Comparison of ENCODE assay signal across 8 cellular contexts in genomic region chr3:88149516-88150362, GRCh38. TPM values are rescaled to one million over a fixed set of nuclear protein-coding genes. Genes with fewer than 3 reads are reported as not detected.
DNase-seq lines count a peak whose midpoint lies in the region; TF ChIP-seq lines count a peak whose summit lies in the region.

Gene C3orf38 (plus strand): TSS chr3:88149959. CDS start chr3:88150053, 94 bp downstream.

- H3K27me3 Mint-ChIP-seq in activated naive CD4-positive, alpha-beta T cell treated with anti-CD3 and anti-CD28 coated beads, Interleukin-2, amount 10 ng/mL, durations not matched to agents 7 days and 5 days = no peaks in the 10 kb centered on the region

- H3K4me3 Mint-ChIP-seq in activated naive CD4-positive, alpha-beta T cell treated with anti-CD3 and anti-CD28 coated beads, Interleukin-2, amount 10 ng/mL, durations not matched to agents 7 days and 5 days = peak within 1 kb of the TSS; percentile 96

- CTCF ChIA-PET in activated naive CD4-positive, alpha-beta T cell treated with anti-CD3 and anti-CD28 coated beads, Interleukin-2, amount 10 ng/mL, durations not matched to agents 7 days and 5 days (lab: Charles Lee) = no interaction called here

- H3K27ac ChIP-seq in substantia nigra (ENCODE audit: low read depth, low read length, poor library complexity, severe bottlenecking) = peak within 1 kb of the TSS; percentile 89

- no peaks in the 10 kb centered on the region for H3K9me3 Mint-ChIP-seq in activated naive CD4-positive, alpha-beta T cell treated with anti-CD3 and anti-CD28 coated beads, Interleukin-2, amount 10 ng/mL, durations not matched to agents 7 days and 5 days

- peak within 1 kb of the TSS; percentile 87 for H3K4me3 ChIP-seq in HFF-Myc (replicated peaks; ENCODE audit: low read depth, low read length)

- H3K36me3 Mint-ChIP-seq in activated naive CD4-positive, alpha-beta T cell treated with anti-CD3 and anti-CD28 coated beads, Interleukin-2, amount 10 ng/mL, durations not matched to agents 7 days and 5 days = peaks cover 20% of the 10 kb centered on the region

- TF ChIP-seq CTCF in HFF-Myc (IDR thresholded peaks at IDR 0.05; ENCODE audit: low read depth, low read length, missing control alignments) = no peak

- H3K4me1 Mint-ChIP-seq in activated naive CD4-positive, alpha-beta T cell treated with anti-CD3 and anti-CD28 coated beads, Interleukin-2, amount 10 ng/mL, durations not matched to agents 7 days and 5 days = peaks cover 47% of the 10 kb centered on the region

- DNase-seq in GM04504 (ENCODE audit: low read depth) = peak; percentile 82
- DNase-seq in HFF-Myc (ENCODE audit: extremely low read depth, low read depth) = peak; percentile 79
- peak; percentile 90 for DNase-seq in MV-4-11 (lab: John Stamatoyannopoulos, UW)
- peak; percentile 96 for DNase-seq in SK-N-DZ (ENCODE audit: low spot score)
- DNase-seq in activated naive CD4-positive, alpha-beta T cell treated with anti-CD3 and anti-CD28 coated beads, Interleukin-2, amount 10 ng/mL, durations not matched to agents 7 days and 5 days = peak; percentile 84
- peak; percentile 91 for DNase-seq in germinal center (ENCODE audit: low spot score)
- peak; percentile 56 for DNase-seq in non-pigmented ciliary epithelial cell (ENCODE audit: low read depth)
- peak; percentile 53 to 95 (median 87) for DNase-seq in substantia nigra (lab: John Stamatoyannopoulos, UW)

- peak within 1 kb of the TSS; percentile 99 for H3K27ac Mint-ChIP-seq in activated naive CD4-positive, alpha-beta T cell treated with anti-CD3 and anti-CD28 coated beads, Interleukin-2, amount 10 ng/mL, durations not matched to agents 7 days and 5 days

RNA-seq across cellular contexts. Expression of gene C3orf38, which starts in this region (rescaled TPM):
- polyA plus RNA-seq in SK-N-DZ (2014; cell fraction: cytosol; rRNA removed) = 21.5 and 23.1 TPM in 2 replicates
- 16.1 and 16.2 TPM in 2 replicates for polyA plus RNA-seq in SK-N-DZ (2014; cell fraction: nucleus; rRNA removed)

Comparison
In these comparisons a context has a peak if more than half of its experiments do, and no peak if none do; other contexts are left out.
1. Peak in every context shown above with its lines: DNase-seq, H3K4me3 ChIP-seq and H3K27ac ChIP-seq.